28 cellular contexts compared by ENCODE assay signal in the genomic region with DNA sequence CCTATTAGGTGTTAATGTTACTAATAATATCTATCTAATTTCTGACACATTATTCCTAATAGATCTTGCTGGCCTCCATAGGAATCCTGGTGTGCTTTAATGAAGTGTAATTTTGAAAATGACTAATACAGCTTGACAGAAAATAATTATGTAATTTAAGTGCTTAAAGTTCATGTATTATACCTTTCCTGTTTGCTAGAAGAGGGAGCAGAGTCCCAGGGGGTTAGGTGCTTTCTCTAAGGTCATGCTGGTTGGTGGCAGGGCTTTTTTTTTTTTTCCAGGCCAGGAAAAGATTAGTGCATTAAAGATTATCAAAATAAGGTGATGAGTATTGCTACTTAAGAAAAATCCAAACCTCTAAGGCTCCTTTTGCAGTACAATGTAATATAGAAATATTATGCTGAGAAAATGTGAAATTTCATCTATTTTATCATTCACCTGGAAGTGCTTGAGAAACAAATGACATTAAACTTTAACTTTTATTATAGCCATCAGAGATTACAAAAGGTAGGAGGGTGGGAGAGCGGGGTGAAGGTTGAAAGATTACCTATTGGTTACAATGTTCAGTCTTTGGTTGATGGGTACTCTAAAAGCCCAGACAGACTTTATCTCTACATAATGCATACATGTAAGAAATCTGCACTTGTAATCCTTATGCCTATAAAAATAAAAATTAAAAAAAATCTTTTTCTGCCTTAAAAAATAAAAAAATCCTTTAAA.
"Had no signal": no experiment of that assay in that cellular context is flagged by ENCODE, and none has a peak within 500 bp of the region (broad histone marks: within the 10 kb centered on the region; RNA-seq: fewer than 3 reads in every experiment).

No MANE protein-coding gene starts in this region.

- H3K9me3 Mint-ChIP-seq: activated naive CD4-positive, alpha-beta T cell treated with anti-CD3 and anti-CD28 coated beads, Interleukin-2, amount 10 ng/mL, durations not matched to agents 7 days and 5 days; activated naive CD8-positive, alpha-beta T cell treated with anti-CD3 and anti-CD28 coated beads, Interleukin-2, amount 10 ng/mL, durations not matched to agents 7 days and 5 days; activated T-helper 1 cell treated with anti-CD3 and anti-CD28 coated beads, Interleukin-12 subunit alpha, Interleukin-12 subunit beta, Interleukin-2, Interleukin-4 antibody, amounts not matched to agents 30 ng/mL and 10 ng/mL and 1 ng/mL, durations not matched to agents 14 hours and 24 hours and 36 hours; brain; effector memory CD8-positive, alpha-beta T cell; mesothelial cell of epicardium; natural killer cell; neural progenitor cell had no signal

- H3K4me1 ChIP-seq: ascending aorta, gastrocnemius medialis, neural progenitor cell, parathyroid adenoma, testis had no signal

- H3K9ac ChIP-seq: neural progenitor cell, parathyroid adenoma had no signal

- H3K36me3 Mint-ChIP-seq: activated naive CD4-positive, alpha-beta T cell treated with anti-CD3 and anti-CD28 coated beads, Interleukin-2, amount 10 ng/mL, durations not matched to agents 7 days and 5 days; activated naive CD8-positive, alpha-beta T cell treated with anti-CD3 and anti-CD28 coated beads, Interleukin-2, amount 10 ng/mL, durations not matched to agents 7 days and 5 days; brain; mesothelial cell of epicardium; natural killer cell; neural progenitor cell had no signal

- H2AFZ ChIP-seq: hepatocyte, neural progenitor cell, parathyroid adenoma had no signal

- H3K9me3 ChIP-seq: ascending aorta, gastrocnemius medialis, right atrium auricular region, spleen, testis had no signal

- H3K4me1 Mint-ChIP-seq: activated naive CD4-positive, alpha-beta T cell treated with anti-CD3 and anti-CD28 coated beads, Interleukin-2, amount 10 ng/mL, durations not matched to agents 7 days and 5 days; activated naive CD8-positive, alpha-beta T cell treated with anti-CD3 and anti-CD28 coated beads, Interleukin-2, amount 10 ng/mL, durations not matched to agents 7 days and 5 days; neural progenitor cell had no signal

- H3K79me2 ChIP-seq: hepatocyte, parathyroid adenoma had no signal

- H3K36me3 ChIP-seq: ascending aorta, cardiac muscle cell, gastrocnemius medialis, neural progenitor cell, right atrium auricular region had no signal

- ATAC-seq: effector memory CD8-positive, alpha-beta T cell; gastrocnemius medialis; natural killer cell; stimulated activated naive CD8-positive, alpha-beta T cell treated with anti-CD3 and anti-CD28 coated beads, Interleukin-15, Interleukin-2, amounts not matched to agents 100 U/mL and 50 U/mL, for 24 hours had no signal

- H3K27ac ChIP-seq: ascending aorta, cardiac muscle cell, coronary artery, gastrocnemius medialis, hepatocyte, neural progenitor cell, parathyroid adenoma, right atrium auricular region, spleen, testis had no signal

- H3K27me3 ChIP-seq: ascending aorta, cardiac muscle cell, gastrocnemius medialis, hepatocyte, neural progenitor cell, right atrium auricular region, spleen, testis had no signal

- DNase-seq: activated CD4-positive, alpha-beta T cell treated with anti-CD3 and anti-CD28 coated beads for 4 hours; activated CD4-positive, alpha-beta T cell treated with anti-CD3 and anti-CD28 coated beads, Interleukin-2, amount 50 U/mL, for 4 hours; activated CD8-positive, alpha-beta memory T cell treated with anti-CD3 and anti-CD28 coated beads, Interleukin-2, amount 50 U/mL, for 4 hours; activated gamma-delta T cell; activated naive CD4-positive, alpha-beta T cell treated with anti-CD3 and anti-CD28 coated beads, Interleukin-2, amount 10 ng/mL, durations not matched to agents 7 days and 5 days; activated naive CD8-positive, alpha-beta T cell treated with anti-CD3 and anti-CD28 coated beads, Interleukin-2, amount 10 ng/mL, durations not matched to agents 7 days and 5 days; activated T-cell treated with anti-CD3 and anti-CD28 coated beads, Interleukin-2, amount 50 U/mL, for 1 hour; effector memory CD8-positive, alpha-beta T cell; erythroblast; gastrocnemius medialis; islet precursor cell; natural killer cell; occipital lobe; spleen; stimulated activated CD4-positive, alpha-beta T cell treated with anti-CD3 and anti-CD28 coated beads, Interleukin-2, amount 100 ng/mL, for 48 hours; stimulated activated naive CD8-positive, alpha-beta T cell treated with anti-CD3 and anti-CD28 coated beads, Interleukin-15, Interleukin-2, amounts not matched to agents 100 U/mL and 50 U/mL, for 24 hours; testis; trophoblast cell had no signal

- H3K4me2 ChIP-seq: hepatocyte, neural progenitor cell had no signal

- H3K27me3 Mint-ChIP-seq: activated naive CD4-positive, alpha-beta T cell treated with anti-CD3 and anti-CD28 coated beads, Interleukin-2, amount 10 ng/mL, durations not matched to agents 7 days and 5 days; activated naive CD8-positive, alpha-beta T cell treated with anti-CD3 and anti-CD28 coated beads, Interleukin-2, amount 10 ng/mL, durations not matched to agents 7 days and 5 days; brain; effector memory CD8-positive, alpha-beta T cell had no signal

- H3K27ac Mint-ChIP-seq: activated naive CD4-positive, alpha-beta T cell treated with anti-CD3 and anti-CD28 coated beads, Interleukin-2, amount 10 ng/mL, durations not matched to agents 7 days and 5 days; activated naive CD8-positive, alpha-beta T cell treated with anti-CD3 and anti-CD28 coated beads, Interleukin-2, amount 10 ng/mL, durations not matched to agents 7 days and 5 days; activated T-helper 1 cell treated with anti-CD3 and anti-CD28 coated beads, Interleukin-12 subunit alpha, Interleukin-12 subunit beta, Interleukin-2, Interleukin-4 antibody, amounts not matched to agents 30 ng/mL and 10 ng/mL and 1 ng/mL, durations not matched to agents 14 hours and 24 hours and 36 hours; brain; mesothelial cell of epicardium; natural killer cell; neural progenitor cell had no signal

- H3K4me3 ChIP-seq: ascending aorta, cardiac muscle cell, coronary artery, gastrocnemius medialis, hepatocyte, neural progenitor cell, right atrium auricular region, spleen had no signal

- H3K4me3 Mint-ChIP-seq: activated naive CD4-positive, alpha-beta T cell treated with anti-CD3 and anti-CD28 coated beads, Interleukin-2, amount 10 ng/mL, durations not matched to agents 7 days and 5 days; activated naive CD8-positive, alpha-beta T cell treated with anti-CD3 and anti-CD28 coated beads, Interleukin-2, amount 10 ng/mL, durations not matched to agents 7 days and 5 days; activated T-helper 1 cell treated with anti-CD3 and anti-CD28 coated beads, Interleukin-12 subunit alpha, Interleukin-12 subunit beta, Interleukin-2, Interleukin-4 antibody, amounts not matched to agents 30 ng/mL and 10 ng/mL and 1 ng/mL, durations not matched to agents 14 hours and 24 hours and 36 hours; brain; effector memory CD8-positive, alpha-beta T cell; mesothelial cell of epicardium; natural killer cell; neural progenitor cell had no signal
